In genomic region chr16:53908731-53909130, GRCh38 we compare ENCODE assay signal across 1 cellular context.
TF ChIP-seq lines count a peak whose summit lies in the region.

No MANE protein-coding gene starts in this region.

TF ChIP-seq in IMR-90, 13 proteins besides CTCF, POLR2A, EP300 and RAD21 (continued from another document):
- TF ChIP-seq CHD1 (IDR thresholded peaks at IDR 0.05; ENCODE audit: low read depth, low read length) = no peak
